Comparison of ENCODE assay signal across 13 cellular contexts in genomic region chr11:121696177-121696863, GRCh38.
DNase-seq lines count a peak whose midpoint lies in the region; ATAC-seq and TF ChIP-seq lines count a peak whose summit lies in the region.
"Had no signal": no experiment of that assay in that cellular context is flagged by ENCODE, and none has a peak within 500 bp of the region (broad histone marks: within the 10 kb centered on the region; RNA-seq: fewer than 3 reads in every experiment).

No MANE protein-coding gene starts in this region.

- no CpG with 5 or more reads among the region's 20 CpGs for WGBS in H9 (ENCODE audit: extremely low coverage, insufficient read length, low lambda C conversion rate)
- WGBS in spleen, 5 donors = 57 to 61% (median 59%) methylated on average over 20 of the region's 20 CpGs

- no peak overlapping the region for H2BK5ac ChIP-seq in H9 (ENCODE audit: insufficient read length, low read length)

- intact Hi-C loops in OCI-LY7 (cut with micrococcal nuclease; ENCODE audit: unreplicated experiment) (no loop called here), spleen (cut with DNase I; ENCODE audit: low total_unique reads) (no loop called here)

- peaks cover 18 to 20% of the 10 kb centered on the region in 2 experiments for H3K4me1 Mint-ChIP-seq in H9

- POLR2A ChIA-PET in OCI-LY7 (lab: Charles Lee) = interaction anchor here (0.7 kb wide), 1 partner anchor 652 kb away, joined by 5 read pairs; no protein-coding TSS in a partner anchor

- H3K79me2 ChIP-seq in H9 (ENCODE audit: insufficient read depth, low read length) = no peaks in the 10 kb centered on the region
- no peaks in the 10 kb centered on the region for H3K79me2 ChIP-seq in OCI-LY7 (ENCODE audit: insufficient read depth, low read depth, low read length)

- no peaks in the 10 kb centered on the region for H3K9me2 ChIP-seq in OCI-LY7 (ENCODE audit: insufficient read depth, low read length)

- peak overlapping the region in 2 of 3 experiments; percentile 51; a peak in 2 of 7 replicates for H3K27ac Mint-ChIP-seq in H9

- no peaks in the 10 kb centered on the region for H4K20me1 ChIP-seq in H9 (ENCODE audit: control insufficient read depth, insufficient read depth, insufficient read length)
- no peaks in the 10 kb centered on the region for H4K20me1 ChIP-seq in OCI-LY7 (ENCODE audit: insufficient read depth, low read length)
- H4K20me1 ChIP-seq: BLaER1 treated with 17β-estradiol and CSF1 and Interleukin-3, amounts not matched to agents 10 nM and 100 nM had no signal

- H3K36me3 Mint-ChIP-seq in H9 (ENCODE audit: insufficient read depth in 1 of 3, low read depth in 3 of 3) = no peaks in the 10 kb centered on the region

- no peak overlapping the region for H2AK5ac ChIP-seq in H9 (ENCODE audit: insufficient read length, low read length)

- no peak overlapping the region for H3K56ac ChIP-seq in H9 (ENCODE audit: insufficient read length, low read depth, low read length)

- no peak overlapping the region for H4K91ac ChIP-seq in H9 (ENCODE audit: insufficient read length, low read depth, low read length)

- H2BK15ac ChIP-seq in H9 (ENCODE audit: low read depth, low read length) = no peak overlapping the region

- H3K36me3 ChIP-seq in rectal smooth muscle tissue (ENCODE audit: control insufficient read depth, insufficient read depth, low read length) = no peaks in the 10 kb centered on the region
- H3K36me3 ChIP-seq in OCI-LY7 (ENCODE audit: insufficient read depth, low read length) = no peaks in the 10 kb centered on the region
- H3K36me3 ChIP-seq in spleen = no peaks in the 10 kb centered on the region
- H3K36me3 ChIP-seq: BLaER1 treated with 17β-estradiol and CSF1 and Interleukin-3, amounts not matched to agents 10 nM and 100 nM; neutrophil had no signal

- H3K23ac ChIP-seq in H9 (ENCODE audit: insufficient read length, low read depth, low read length) = no peak overlapping the region

- H3K27me3 Mint-ChIP-seq in H9 (ENCODE audit: low read depth) = no peaks in the 10 kb centered on the region

- H3T11ph ChIP-seq in H9 (ENCODE audit: low read length) = no peak overlapping the region

- no peak overlapping the region for H3K9ac ChIP-seq in H9 (ENCODE audit: extremely low read depth, insufficient read length, low read length)
- H3K9ac ChIP-seq in rectal smooth muscle tissue (ENCODE audit: low read length) = no peak overlapping the region
- H3K9ac ChIP-seq: BLaER1 treated with 17β-estradiol and CSF1 and Interleukin-3, amounts not matched to agents 10 nM and 100 nM had no signal

- no peak overlapping the region for H2BK20ac ChIP-seq in H9 (ENCODE audit: low read depth, low read length, poor library complexity, severe bottlenecking)

- no peak overlapping the region for H2BK12ac ChIP-seq in H9 (ENCODE audit: insufficient read length, low read depth, low read length)

- no peaks in the 10 kb centered on the region for H3K79me1 ChIP-seq in H9 (ENCODE audit: insufficient read depth, low read depth, low read length, poor library complexity, severe bottlenecking)

- no peak overlapping the region for H3K4ac ChIP-seq in H9 (ENCODE audit: low read depth, low read length)

- H3K14ac ChIP-seq in H9 (ENCODE audit: insufficient read depth, low read length) = no peak overlapping the region

- no peak overlapping the region for H3K27ac ChIP-seq in H9 (ENCODE audit: insufficient read length, low read depth, low read length)
- peak overlapping the region; percentile 83 for H3K27ac ChIP-seq in rectal smooth muscle tissue (ENCODE audit: low read depth, low read length)
- H3K27ac ChIP-seq in OCI-LY7 (ENCODE audit: low read depth, low read length, poor library complexity, severe bottlenecking) = no peak overlapping the region
- H3K27ac ChIP-seq in spleen = no peak overlapping the region
- H3K27ac ChIP-seq: BLaER1 treated with 17β-estradiol and CSF1 and Interleukin-3, amounts not matched to agents 10 nM and 100 nM; neutrophil had no signal

- no peaks in the 10 kb centered on the region for H3K27me3 ChIP-seq in H9 (ENCODE audit: insufficient read depth, low read length)
- H3K27me3 ChIP-seq in rectal smooth muscle tissue (ENCODE audit: control insufficient read depth, insufficient read depth, low read length) = no peaks in the 10 kb centered on the region
- peaks cover 0 to 28% (median 0%) of the 10 kb centered on the region in 7 donors for H3K27me3 ChIP-seq in spleen (replicated peaks in 1 of 7)
- H3K27me3 ChIP-seq: BLaER1 treated with 17β-estradiol and CSF1 and Interleukin-3, amounts not matched to agents 10 nM and 100 nM had no signal

- CTCF ChIA-PET in OCI-LY7 (lab: Charles Lee; ENCODE audit: unreplicated experiment) = no interaction called here

- no peak for TF ChIP-seq CTCF in H9 (conservative IDR thresholded peaks at IDR 0.05)
- no peak for TF ChIP-seq CTCF in OCI-LY7 (conservative IDR thresholded peaks at IDR 0.05; ENCODE audit: low read length)
- no peak for TF ChIP-seq CTCF in spleen (IDR thresholded peaks at IDR 0.05 in 8 of 11, conservative IDR thresholded peaks at IDR 0.05 in 3 of 11)

- TF ChIP-seq POLR2A in spleen (IDR thresholded peaks at IDR 0.05) = no peak

- ATAC-seq in HG03460 (IDR thresholded peaks at IDR 0.05; ENCODE audit: unreplicated experiment) = no peak

- no peaks in the 10 kb centered on the region for H3K9me3 ChIP-seq in H9 (ENCODE audit: control insufficient read depth, low read depth, low read length)
- H3K9me3 ChIP-seq in OCI-LY7 (ENCODE audit: low read length) = no peaks in the 10 kb centered on the region
- no peaks in the 10 kb centered on the region for H3K9me3 ChIP-seq in spleen
- H3K9me3 ChIP-seq: BLaER1 treated with 17β-estradiol and CSF1 and Interleukin-3, amounts not matched to agents 10 nM and 100 nM; neutrophil had no signal

- H3K18ac ChIP-seq in H9 (ENCODE audit: insufficient read length, low read depth, low read length) = no peak overlapping the region

- H3K9me3 Mint-ChIP-seq in H9 = no peaks in the 10 kb centered on the region

- H3K23me2 ChIP-seq in H9 (ENCODE audit: insufficient read length, low read depth, low read length, poor library complexity, severe bottlenecking) = no peaks in the 10 kb centered on the region

- H3K4me3 Mint-ChIP-seq in H9 = no peak overlapping the region

- DNase-seq in H9 (no peak), astrocyte of the hippocampus (ENCODE audit: low read depth, low spot score) (peak; percentile 72), hippocampal formation (lab: John Stamatoyannopoulos, UW) (peak; percentile 76 to 90), OCI-LY7 (ENCODE audit: low spot score) (no peak), OCI-M2 (lab: John Stamatoyannopoulos, UW; ENCODE audit: unreplicated experiment) (no peak), spleen (no peak)
- DNase-seq: activated CD4-positive, CD25-positive, alpha-beta regulatory T cell treated with anti-CD3 and anti-CD28 coated beads, Interleukin-2, amount 50 U/mL, for 72 hours; effector CD8-positive, alpha-beta T cell; GOT3 had no signal

- H2BK120ac ChIP-seq in H9 (ENCODE audit: low read depth, low read length, poor library complexity, severe bottlenecking) = no peak overlapping the region

- peak overlapping the region; percentile 42 for H3K4me3 ChIP-seq in rectal smooth muscle tissue (ENCODE audit: low read length)
- no peak overlapping the region for H3K4me3 ChIP-seq in OCI-LY7 (ENCODE audit: low read depth, low read length, poor library complexity, severe bottlenecking)
- H3K4me3 ChIP-seq in spleen = no peak overlapping the region
- H3K4me3 ChIP-seq: BLaER1 treated with 17β-estradiol and CSF1 and Interleukin-3, amounts not matched to agents 10 nM and 100 nM had no signal

- H2AFZ ChIP-seq in H9 (ENCODE audit: low read length) (no peak overlapping the region), OCI-LY7 (ENCODE audit: low read length) (no peak overlapping the region)

- H4K8ac ChIP-seq in H9 (replicated peaks; ENCODE audit: insufficient read length, low read depth, low read length) = no peak overlapping the region

- H4K5ac ChIP-seq in H9 (ENCODE audit: insufficient read length, low read depth, low read length) = no peak overlapping the region

- H3K4me2 ChIP-seq in H9 (ENCODE audit: insufficient read depth, insufficient read length, low read length) (no peak overlapping the region), OCI-LY7 (ENCODE audit: low read length) (no peak overlapping the region)
- H3K4me2 ChIP-seq: BLaER1 treated with 17β-estradiol and CSF1 and Interleukin-3, amounts not matched to agents 10 nM and 100 nM had no signal

- H3K4me1 ChIP-seq in H9 (ENCODE audit: insufficient read depth, low read length) (no peaks in the 10 kb centered on the region), rectal smooth muscle tissue (ENCODE audit: control insufficient read depth, insufficient read depth, low read length) (peaks cover 11% of the 10 kb centered on the region), OCI-LY7 (ENCODE audit: insufficient read depth, low read length, poor library complexity, severe bottlenecking) (no peaks in the 10 kb centered on the region), spleen (no peaks in the 10 kb centered on the region)
- H3K4me1 ChIP-seq: BLaER1 treated with 17β-estradiol and CSF1 and Interleukin-3, amounts not matched to agents 10 nM and 100 nM had no signal

- BruUV-seq in OCI-LY7 (replicated peaks; lab: Mats Ljungman, UMichigan) = no TSS peak

Comparison
In these comparisons a context has a peak if more than half of its experiments do, and no peak if none do; other contexts are left out.
1. DNase-seq: peak in astrocyte of the hippocampus (single experiment) and hippocampal formation (2 of 2); none in H9 (single experiment), OCI-LY7 (single experiment), OCI-M2 (single experiment) and spleen (single experiment).